ENCODE assay signal across 1 cellular context in genomic region chr17:16419074-16419928, GRCh38.
TF ChIP-seq lines count a peak whose summit lies in the region.

No MANE protein-coding gene starts in this region.

TF ChIP-seq in K562, 482 proteins besides CTCF, POLR2A, EP300 and RAD21 (continued from another document and continues in another):
- peak in 1 of 2 experiments; percentile 29; a peak in 1 of 4 replicates for TF ChIP-seq HDAC1 (IDR thresholded peaks at IDR 0.05)
- peak; percentile 88 for TF ChIP-seq CBFA2T3 (IDR thresholded peaks at IDR 0.05)
- 0 out of 2 replicates have a peak, but pooled peaks have one; percentile 28 for TF ChIP-seq GABPB1 (CRISPR knock-in tag; IDR thresholded peaks at IDR 0.05)
- peak; percentile 93 for TF ChIP-seq SMARCE1 (IDR thresholded peaks at IDR 0.05)
- TF ChIP-seq SNIP1 (IDR thresholded peaks at IDR 0.05; ENCODE audit: low read depth), result no peak
- peak; percentile 30 for TF ChIP-seq TAF1 (IDR thresholded peaks at IDR 0.05; ENCODE audit: control insufficient read depth, extremely low read depth, insufficient read depth, low read length, severe bottlenecking)
- TF ChIP-seq ETV5 (CRISPR knock-in tag; IDR thresholded peaks at IDR 0.05; ENCODE audit: low read depth), result peak; percentile 83
- TF ChIP-seq ETV1 (tag; conservative IDR thresholded peaks at IDR 0.05; ENCODE audit: low read depth), result peak; percentile 70
- peak; percentile 54; the same call in 1 of the 2 replicates for TF ChIP-seq CXXC5 (CRISPR knock-in tag; IDR thresholded peaks at IDR 0.05)
- TF ChIP-seq TAL1 (IDR thresholded peaks at IDR 0.05), result peak; percentile 77
- TF ChIP-seq PHB2 (IDR thresholded peaks at IDR 0.05; ENCODE audit: low read depth), result 0 out of 2 replicates have a peak, but pooled peaks have one; percentile 12
- TF ChIP-seq ZNF449 (CRISPR knock-in tag; IDR thresholded peaks at IDR 0.05), result 0 out of 2 replicates have a peak, but pooled peaks have one; percentile 67
- TF ChIP-seq ELF1 (tag; IDR thresholded peaks at IDR 0.05), result peak; percentile 68
- TF ChIP-seq DPF2 (IDR thresholded peaks at IDR 0.05), result peak; percentile 90
- TF ChIP-seq ZBTB5 (IDR thresholded peaks at IDR 0.05), result peak; percentile 95
- TF ChIP-seq POLR2H (tag; IDR thresholded peaks at IDR 0.05; ENCODE audit: low read depth), result 0 out of 2 replicates have a peak, but pooled peaks have one; percentile 51
- TF ChIP-seq E2F8 (IDR thresholded peaks at IDR 0.05; ENCODE audit: low read depth, partially characterized antibody), result peak; percentile 21
- 0 out of 2 replicates have a peak, but pooled peaks have one; percentile 36 for TF ChIP-seq ZNF592 (IDR thresholded peaks at IDR 0.05)
- peak; percentile 63 for TF ChIP-seq NFE2 (IDR thresholded peaks at IDR 0.05; ENCODE audit: low read depth)
- peak; percentile 55 to 56; a peak in 2 of 4 replicates for TF ChIP-seq KDM1A (IDR thresholded peaks at IDR 0.05)
- TF ChIP-seq DMBX1 (CRISPR knock-in tag; IDR thresholded peaks at IDR 0.05; ENCODE audit: borderline replicate concordance), result peak; percentile 68; the same call in 1 of the 2 replicates
- TF ChIP-seq ZNF24 (IDR thresholded peaks at IDR 0.05), result no peak
- peak; percentile 75; the same call in 1 of the 2 replicates for TF ChIP-seq ZNF175 (CRISPR knock-in tag; IDR thresholded peaks at IDR 0.05; ENCODE audit: low read depth)
- TF ChIP-seq RFX5 (IDR thresholded peaks at IDR 0.05; ENCODE audit: low read depth, low read length), result no peak
- peak; percentile 80 for TF ChIP-seq JUNB (CRISPR knock-in tag; conservative IDR thresholded peaks at IDR 0.05)
- TF ChIP-seq RCOR1 (IDR thresholded peaks at IDR 0.05; ENCODE audit: borderline replicate concordance in 1 of 2, low read depth in 2 of 2, low read length in 2 of 2), result peak in 1 of 2 experiments; percentile 75; a peak in 1 of 4 replicates
- TF ChIP-seq BHLHE40 (IDR thresholded peaks at IDR 0.05; ENCODE audit: low read length), result peak; percentile 89
- no peak for TF ChIP-seq TGIF2 (CRISPR knock-in tag; IDR thresholded peaks at IDR 0.05)
- 0 out of 2 replicates have a peak, but pooled peaks have one; percentile 26 for TF ChIP-seq NCOA1 (IDR thresholded peaks at IDR 0.05; ENCODE audit: low read depth)
- peak; percentile 60; the same call in 1 of the 2 replicates for TF ChIP-seq ZNF395 (CRISPR knock-in tag; IDR thresholded peaks at IDR 0.05)
- TF ChIP-seq CCNT2 (IDR thresholded peaks at IDR 0.05; ENCODE audit: borderline replicate concordance, extremely low read depth, insufficient read length, low read depth, low read length), result peak; percentile 9
- 0 out of 2 replicates have a peak, but pooled peaks have one; percentile 52 for TF ChIP-seq ZNF668 (CRISPR knock-in tag; IDR thresholded peaks at IDR 0.05)
- TF ChIP-seq SETDB1 (IDR thresholded peaks at IDR 0.05; ENCODE audit: low read length), result no peak
- no peak for TF ChIP-seq BDP1 (IDR thresholded peaks at IDR 0.05; ENCODE audit: insufficient read depth, insufficient read length)
- TF ChIP-seq TEAD2 (tag; IDR thresholded peaks at IDR 0.05), result no peak
- TF ChIP-seq AFF1 (IDR thresholded peaks at IDR 0.05; ENCODE audit: low read depth in 1 of 2, partially characterized antibody in 2 of 2), result peak in 1 of 2 experiments; percentile 61
- no peak for TF ChIP-seq TAF7 (tag; IDR thresholded peaks at IDR 0.05)
- TF ChIP-seq HMBOX1 (IDR thresholded peaks at IDR 0.05), result peak; percentile 60; the same call in 1 of the 2 replicates
- TF ChIP-seq PHF21A (IDR thresholded peaks at IDR 0.05; ENCODE audit: borderline replicate concordance, low read depth), result no peak
- peak; percentile 78 for TF ChIP-seq TCF3 (CRISPR knock-in tag; IDR thresholded peaks at IDR 0.05)
- peak; percentile 20; the same call in 1 of the 2 replicates for TF ChIP-seq ZNF589 (CRISPR knock-in tag; IDR thresholded peaks at IDR 0.05; ENCODE audit: low read depth)
- TF ChIP-seq TRIM24 (IDR thresholded peaks at IDR 0.05), result peak in 1 of 2 experiments; percentile 31; a peak in 2 of 4 replicates
- TF ChIP-seq CBFA2T2 (conservative IDR thresholded peaks at IDR 0.05), result peak; percentile 77
- peak; percentile 41 for TF ChIP-seq POLR2B (IDR thresholded peaks at IDR 0.05; ENCODE audit: low read depth, partially characterized antibody)
- no peak for TF ChIP-seq SRSF3 (IDR thresholded peaks at IDR 0.05; ENCODE audit: insufficient read depth, low read length)
- TF ChIP-seq ZBTB2 (IDR thresholded peaks at IDR 0.05), result peak; percentile 38; the same call in 1 of the 2 replicates
- TF ChIP-seq ASH1L (IDR thresholded peaks at IDR 0.05; ENCODE audit: borderline replicate concordance, low read depth, partially characterized antibody), result no peak
- TF ChIP-seq MTA3 (IDR thresholded peaks at IDR 0.05; ENCODE audit: borderline replicate concordance), result 0 out of 2 replicates have a peak, but pooled peaks have one; percentile 34
- TF ChIP-seq ZFX (CRISPR knock-in tag; IDR thresholded peaks at IDR 0.05), result 0 out of 2 replicates have a peak, but pooled peaks have one; percentile 30
